In genomic region chr10:70695241-70696030, GRCh38 we compare ENCODE assay signal across 26 cellular contexts. TPM values are rescaled to one million over a fixed set of nuclear protein-coding genes. Genes with fewer than 3 reads are reported as not detected.
DNase-seq lines count a peak whose midpoint lies in the region; ATAC-seq and TF ChIP-seq lines count a peak whose summit lies in the region.
"Had no signal": no experiment of that assay in that cellular context is flagged by ENCODE, and none has a peak within 500 bp of the region (broad histone marks: within the 10 kb centered on the region; RNA-seq: fewer than 3 reads in every experiment).

No MANE protein-coding gene starts in this region.

- H3K36me3 ChIP-seq in MG63: no peaks in the 10 kb centered on the region
- H3K36me3 ChIP-seq in fibroblast of lung (ENCODE audit: control insufficient read depth, insufficient read depth, low read length): no peaks in the 10 kb centered on the region
- no peaks in the 10 kb centered on the region for H3K36me3 ChIP-seq in vagina
- H3K36me3 ChIP-seq: prostate gland, suprapubic skin, uterus had no signal

- H3K4me3 ChIP-seq in MG63: no peak overlapping the region
- H3K4me3 ChIP-seq in fibroblast of lung (replicated peaks in 1 of 4; ENCODE audit: control extremely low read depth in 1 of 4, insufficient read depth in 1 of 4, low read depth in 3 of 4, low read length in 4 of 4): no peak overlapping the region
- H3K4me3 ChIP-seq in vagina: no peak overlapping the region
- H3K4me3 ChIP-seq: prostate gland, suprapubic skin, uterus had no signal

- peak overlapping the region; percentile 54 for H3K4me2 ChIP-seq in fibroblast of lung (ENCODE audit: extremely low read depth, insufficient read depth, low read length)

- ATAC-seq in Right ventricle myocardium superior (ENCODE audit: poor library complexity) (no peak), HG03469 (IDR thresholded peaks at IDR 0.05; ENCODE audit: unreplicated experiment) (no peak)

- H3K9me3 ChIP-seq in MG63 (no peaks in the 10 kb centered on the region), fibroblast of lung (ENCODE audit: control insufficient read depth, insufficient read depth, low read depth, low read length) (no peaks in the 10 kb centered on the region), vagina (no peaks in the 10 kb centered on the region)
- H3K9me3 ChIP-seq: prostate gland, suprapubic skin, uterus had no signal

- intact Hi-C loops in Right ventricle myocardium superior (cut with DNase I): no loop called here
- intact Hi-C loops in cardiac septum (cut with DNase I): no loop called here
- intact Hi-C loops in vagina (cut with DNase I): no loop called here

- no peak overlapping the region for H2AFZ ChIP-seq in fibroblast of lung (ENCODE audit: low read length)

- DNase-seq in Right ventricle myocardium superior (peak; percentile 8), cardiac septum (ENCODE audit: low spot score) (no peak), MG63 (peak; percentile 73), fibroblast of lung (ENCODE audit: low read depth in 2 of 2) (peak in 1 of 2 donors; percentile 57), vagina (ENCODE audit: extremely low spot score in 2 of 2) (no peak), T1000 (lab: John Stamatoyannopoulos, UW) (no peak)
- DNase-seq in activated CD4-positive, CD25-positive, alpha-beta regulatory T cell (lab: John Stamatoyannopoulos, UW): no peak
- DNase-seq: ACHN; activated naive CD4-positive, alpha-beta T cell treated with anti-CD3 and anti-CD28 coated beads for 36 hours; activated T-cell treated with anti-CD3 and anti-CD28 coated beads, Interleukin-2, amount 50 U/mL, for 48 hours; amygdala; central memory CD4-positive, alpha-beta T cell; foreskin melanocyte; islet precursor cell; NCI-H1436; NCI-H2171; NCI-H69; uterus had no signal

- no peaks in the 10 kb centered on the region for H3K79me2 ChIP-seq in fibroblast of lung (ENCODE audit: control insufficient read depth, insufficient read depth, low read length)

- H3K27me3 ChIP-seq in MG63 (no peaks in the 10 kb centered on the region), fibroblast of lung (ENCODE audit: control insufficient read depth, insufficient read depth, low read length) (no peaks in the 10 kb centered on the region), vagina (no peaks in the 10 kb centered on the region)
- H3K27me3 ChIP-seq: suprapubic skin, uterus had no signal

- no peak overlapping the region for H3K9ac ChIP-seq in fibroblast of lung (ENCODE audit: insufficient read depth, low read length)

- TF ChIP-seq CTCF in fibroblast of lung (conservative IDR thresholded peaks at IDR 0.05 in 1 of 2, IDR thresholded peaks at IDR 0.05 in 1 of 2; ENCODE audit: low read depth in 1 of 2, low read length in 2 of 2): no peak
- TF ChIP-seq CTCF in vagina (IDR thresholded peaks at IDR 0.05): no peak

- TF ChIP-seq POLR2A in vagina (IDR thresholded peaks at IDR 0.05): no peak

- H3K27ac ChIP-seq in fibroblast of lung (ENCODE audit: insufficient read depth, low read length) (no peak overlapping the region), vagina (peak overlapping the region; percentile 3)
- H3K27ac ChIP-seq: HL-60, prostate gland, suprapubic skin, uterus had no signal

- H4K20me1 ChIP-seq in fibroblast of lung (ENCODE audit: control insufficient read depth, extremely low read depth, insufficient read depth, low read length): no peaks in the 10 kb centered on the region

- H3K4me1 ChIP-seq in fibroblast of lung (ENCODE audit: control insufficient read depth, extremely low read depth, insufficient read depth, low read length): peaks cover 19% of the 10 kb centered on the region
- peaks cover 8% of the 10 kb centered on the region for H3K4me1 ChIP-seq in vagina
- H3K4me1 ChIP-seq: prostate gland, uterus had no signal

RNA-seq across cellular contexts. Expression of gene ADAMTS14, which starts 23.1 kb away (rescaled TPM):
- total RNA-seq in Right ventricle myocardium superior (0.16 TPM), cardiac septum (0.81 TPM), fibroblast of lung (1.8 and 4.1 TPM in 2 replicates), vagina (not detected)
- total RNA-seq in MG63 (2014; rRNA removed; shearing (Covaris generic); ENCODE audit: low replicate concordance): 1.6 and 2.7 TPM in 2 replicates
- 3.1 and 6.2 TPM in 2 replicates for polyA plus RNA-seq in fibroblast of lung
- 3.6 and 8.1 TPM in 2 replicates for polyA plus RNA-seq in fibroblast of lung (2012)
- polyA minus RNA-seq in fibroblast of lung (ENCODE audit: low replicate concordance): 8.8 and 12.0 TPM in 2 replicates
- total RNA-seq: activated naive CD4-positive, alpha-beta T cell treated with anti-CD3 and anti-CD28 coated beads for 36 hours; dermis microvascular lymphatic vessel endothelial cell; endothelial cell of umbilical vein; MCF 10A had no signal
- polyA plus RNA-seq: CD14-positive monocyte, endothelial cell of umbilical vein had no signal

Comparison
In these comparisons a context has a peak if more than half of its experiments do, and no peak if none do; other contexts are left out.
1. DNase-seq: peak in Right ventricle myocardium superior (single experiment) and MG63 (single experiment); none in cardiac septum (single experiment), vagina (0 of 2), activated CD4-positive, CD25-positive, alpha-beta regulatory T cell (0 of 4) and T1000 (single experiment).